In the genomic region with DNA sequence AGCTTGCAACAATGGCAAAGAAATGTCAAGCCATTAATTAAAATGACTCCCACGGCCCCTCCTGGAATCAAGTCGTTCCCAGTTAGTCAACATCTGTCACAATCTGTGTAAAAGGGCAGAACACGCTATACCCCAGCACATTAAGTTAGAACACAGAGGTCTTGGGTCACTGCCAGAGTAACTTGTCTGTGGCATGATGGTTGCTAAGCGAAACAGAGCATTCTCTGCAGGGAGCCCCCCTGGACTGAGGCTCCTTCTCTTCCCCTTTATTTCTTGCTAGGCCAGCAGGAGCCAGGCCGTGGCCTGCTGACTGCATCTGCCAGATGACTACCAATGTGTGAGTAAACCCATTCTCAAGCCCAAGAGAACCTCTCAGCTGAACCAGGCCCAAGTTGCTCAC, we compare ENCODE assay signal across 10 cellular contexts. TPM values are rescaled to one million over a fixed set of nuclear protein-coding genes. Genes with fewer than 3 reads are reported as not detected.
DNase-seq lines count a peak whose midpoint lies in the region; ATAC-seq and TF ChIP-seq lines count a peak whose summit lies in the region.
"Had no signal": no experiment of that assay in that cellular context is flagged by ENCODE, and none has a peak within 500 bp of the region (broad histone marks: within the 10 kb centered on the region; RNA-seq: fewer than 3 reads in every experiment).

No MANE protein-coding gene starts in this region.

- peak; percentile 17 for TF ChIP-seq EP300 in stomach (IDR thresholded peaks at IDR 0.05)

- peak overlapping the region; percentile 78 for H3K9ac ChIP-seq in adipocyte (ENCODE audit: low read length)

- no peak overlapping the region for H3K27ac ChIP-seq in HEK293 (ENCODE audit: extremely low read depth, low read depth, low read length)
- H3K27ac ChIP-seq in right cardiac atrium (ENCODE audit: low read length) = peak overlapping the region; percentile 20
- peak overlapping the region in 1 of 5 donors; percentile 35 for H3K27ac ChIP-seq in stomach
- H3K27ac ChIP-seq: esophagus muscularis mucosa had no signal

- no peak for TF ChIP-seq POLR2A in stomach (IDR thresholded peaks at IDR 0.05)

- H3K27me3 ChIP-seq in adipocyte (replicated peaks; ENCODE audit: control insufficient read depth, insufficient read depth, low read length) = no peaks in the 10 kb centered on the region
- H3K27me3 ChIP-seq in right cardiac atrium (ENCODE audit: control insufficient read depth, insufficient read depth) = no peaks in the 10 kb centered on the region
- no peaks in the 10 kb centered on the region for H3K27me3 ChIP-seq in stomach
- H3K27me3 ChIP-seq: esophagus muscularis mucosa had no signal

- ATAC-seq in right cardiac atrium = peak; percentile 72 to 90

- CTCF ChIA-PET in HEK293 (lab: Yijun Ruan, JAX) = interaction anchor here (0.6 kb wide), 1 partner anchor 177 kb away, joined by 4 read pairs; no protein-coding TSS in a partner anchor

- no peak for TF ChIP-seq CTCF in HEK293 (tag by site-specific recombination; IDR thresholded peaks at IDR 0.05)
- no peak for TF ChIP-seq CTCF in stomach (IDR thresholded peaks at IDR 0.05)

- DNase-seq in adipocyte (ENCODE audit: low read depth) (no peak), right cardiac atrium (peak in 2 of 3 donors; percentile 33 to 69), stomach (no peak), activated T-cell treated with anti-CD3 and anti-CD28 coated beads for 4 hours (no peak), HUDEP-2 (lab: John Stamatoyannopoulos, UW; ENCODE audit: unreplicated experiment in 76 of 76) (no peak)
- no peak for DNase-seq in stimulated activated CD8-positive, alpha-beta memory T cell treated with anti-CD3 and anti-CD28 coated beads, Interleukin-4, amount 100 ng/mL, for 48 hours
- DNase-seq: NCI-H2029; stimulated activated CD4-positive, alpha-beta T cell treated with anti-CD3 and anti-CD28 coated beads, Interleukin-15, amount 100 ng/mL, for 24 hours had no signal

- intact Hi-C loops in right cardiac atrium (cut with DNase I) = loop anchor here in 1 of 4 donors (10.0 kb wide), 1 partner anchor 346 kb away; no protein-coding TSS in a partner anchor
- intact Hi-C loops in stomach (cut with DNase I; ENCODE audit: low total_unique reads) = loop anchor here (5.0 kb wide), 1 partner anchor 353 kb away; the partner anchor contains the start of gene WDR41

- no peaks in the 10 kb centered on the region for H3K4me1 ChIP-seq in HEK293 (ENCODE audit: control insufficient read depth, insufficient read depth, low read length)
- H3K4me1 ChIP-seq in adipocyte (ENCODE audit: control insufficient read depth, insufficient read depth, low read length) = peaks cover 33% of the 10 kb centered on the region
- no peaks in the 10 kb centered on the region for H3K4me1 ChIP-seq in right cardiac atrium (ENCODE audit: control insufficient read depth, insufficient read depth, low read length)
- H3K4me1 ChIP-seq in stomach = peaks cover 0 to 15% (median 9%) of the 10 kb centered on the region in 4 donors

- WGBS in right cardiac atrium = 50% methylated on average over 5 of the region's 5 CpGs
- 37 to 62% (median 54%) methylated on average over 4 to 5 of the region's 5 CpGs for WGBS in stomach, 5 donors

- H3K4me3 ChIP-seq in HEK293 (ENCODE audit: low read depth, low read length) (no peak overlapping the region), adipocyte (ENCODE audit: low read length) (peak overlapping the region; percentile 71), right cardiac atrium (ENCODE audit: low read length) (no peak overlapping the region), stomach (no peak overlapping the region)
- H3K4me3 ChIP-seq: esophagus muscularis mucosa had no signal

- H3K9me3 ChIP-seq in HEK293 (ENCODE audit: control insufficient read depth, insufficient read depth, low read depth, low read length) = no peaks in the 10 kb centered on the region
- H3K9me3 ChIP-seq in adipocyte (ENCODE audit: control insufficient read depth, low read length) = no peaks in the 10 kb centered on the region
- no peaks in the 10 kb centered on the region for H3K9me3 ChIP-seq in right cardiac atrium (ENCODE audit: control insufficient read depth, low read length)
- H3K9me3 ChIP-seq in stomach = no peaks in the 10 kb centered on the region
- H3K9me3 ChIP-seq: esophagus muscularis mucosa had no signal

- POLR2A ChIA-PET in HEK293 (lab: Yijun Ruan, JAX) = no interaction called here

- H3K36me3 ChIP-seq in HEK293 (ENCODE audit: control insufficient read depth in 2 of 2, insufficient read depth in 1 of 2, low read length in 2 of 2) (no peaks in the 10 kb centered on the region), adipocyte (ENCODE audit: control insufficient read depth, insufficient read depth, low read length, severe bottlenecking) (no peaks in the 10 kb centered on the region), stomach (no peaks in the 10 kb centered on the region)
- H3K36me3 ChIP-seq: esophagus muscularis mucosa had no signal

TF ChIP-seq in HEK293, 187 proteins besides CTCF, POLR2A, EP300 and RAD21 (continues in another document):
- TF ChIP-seq ZBTB11 (tag by site-specific recombination; conservative IDR thresholded peaks at IDR 0.05; ENCODE audit: low read depth) (no peak), ZSCAN30 (tag by site-specific recombination; IDR thresholded peaks at IDR 0.05) (no peak)
- TF ChIP-seq, protein P1, sequence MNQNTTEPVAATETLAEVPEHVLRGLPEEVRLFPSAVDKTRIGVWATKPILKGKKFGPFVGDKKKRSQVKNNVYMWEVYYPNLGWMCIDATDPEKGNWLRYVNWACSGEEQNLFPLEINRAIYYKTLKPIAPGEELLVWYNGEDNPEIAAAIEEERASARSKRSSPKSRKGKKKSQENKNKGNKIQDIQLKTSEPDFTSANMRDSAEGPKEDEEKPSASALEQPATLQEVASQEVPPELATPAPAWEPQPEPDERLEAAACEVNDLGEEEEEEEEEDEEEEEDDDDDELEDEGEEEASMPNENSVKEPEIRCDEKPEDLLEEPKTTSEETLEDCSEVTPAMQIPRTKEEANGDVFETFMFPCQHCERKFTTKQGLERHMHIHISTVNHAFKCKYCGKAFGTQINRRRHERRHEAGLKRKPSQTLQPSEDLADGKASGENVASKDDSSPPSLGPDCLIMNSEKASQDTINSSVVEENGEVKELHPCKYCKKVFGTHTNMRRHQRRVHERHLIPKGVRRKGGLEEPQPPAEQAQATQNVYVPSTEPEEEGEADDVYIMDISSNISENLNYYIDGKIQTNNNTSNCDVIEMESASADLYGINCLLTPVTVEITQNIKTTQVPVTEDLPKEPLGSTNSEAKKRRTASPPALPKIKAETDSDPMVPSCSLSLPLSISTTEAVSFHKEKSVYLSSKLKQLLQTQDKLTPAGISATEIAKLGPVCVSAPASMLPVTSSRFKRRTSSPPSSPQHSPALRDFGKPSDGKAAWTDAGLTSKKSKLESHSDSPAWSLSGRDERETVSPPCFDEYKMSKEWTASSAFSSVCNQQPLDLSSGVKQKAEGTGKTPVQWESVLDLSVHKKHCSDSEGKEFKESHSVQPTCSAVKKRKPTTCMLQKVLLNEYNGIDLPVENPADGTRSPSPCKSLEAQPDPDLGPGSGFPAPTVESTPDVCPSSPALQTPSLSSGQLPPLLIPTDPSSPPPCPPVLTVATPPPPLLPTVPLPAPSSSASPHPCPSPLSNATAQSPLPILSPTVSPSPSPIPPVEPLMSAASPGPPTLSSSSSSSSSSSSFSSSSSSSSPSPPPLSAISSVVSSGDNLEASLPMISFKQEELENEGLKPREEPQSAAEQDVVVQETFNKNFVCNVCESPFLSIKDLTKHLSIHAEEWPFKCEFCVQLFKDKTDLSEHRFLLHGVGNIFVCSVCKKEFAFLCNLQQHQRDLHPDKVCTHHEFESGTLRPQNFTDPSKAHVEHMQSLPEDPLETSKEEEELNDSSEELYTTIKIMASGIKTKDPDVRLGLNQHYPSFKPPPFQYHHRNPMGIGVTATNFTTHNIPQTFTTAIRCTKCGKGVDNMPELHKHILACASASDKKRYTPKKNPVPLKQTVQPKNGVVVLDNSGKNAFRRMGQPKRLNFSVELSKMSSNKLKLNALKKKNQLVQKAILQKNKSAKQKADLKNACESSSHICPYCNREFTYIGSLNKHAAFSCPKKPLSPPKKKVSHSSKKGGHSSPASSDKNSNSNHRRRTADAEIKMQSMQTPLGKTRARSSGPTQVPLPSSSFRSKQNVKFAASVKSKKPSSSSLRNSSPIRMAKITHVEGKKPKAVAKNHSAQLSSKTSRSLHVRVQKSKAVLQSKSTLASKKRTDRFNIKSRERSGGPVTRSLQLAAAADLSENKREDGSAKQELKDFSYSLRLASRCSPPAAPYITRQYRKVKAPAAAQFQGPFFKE (tag by site-specific recombination; IDR thresholded peaks at IDR 0.05; ENCODE audit: borderline replicate concordance) = no peak

RNA-seq across cellular contexts. Expression of gene ZBED3, which starts 51.9 kb away (rescaled TPM):
- total RNA-seq in right cardiac atrium (10 to 100 TPM; 10.0 to 12.5 (median 10.5) TPM), stomach (100 to 1,000 TPM in 1 of 5 donors, 10 to 100 TPM in 1, 1 to 10 TPM in 3; 5.7 to 132 (median 8.3) TPM)
- polyA plus RNA-seq in right cardiac atrium (5.7 TPM), stomach (1 to 10 TPM; 3.1 to 5.0 (median 3.2) TPM)

Comparison
In these comparisons a context has a peak if more than half of its experiments do, and no peak if none do; other contexts are left out.
1. DNase-seq: peak in right cardiac atrium (2 of 3); none in adipocyte (single experiment), stomach (single experiment), activated T-cell treated with anti-CD3 and anti-CD28 coated beads for 4 hours (single experiment), HUDEP-2 (0 of 76) and stimulated activated CD8-positive, alpha-beta memory T cell treated with anti-CD3 and anti-CD28 coated beads, Interleukin-4, amount 100 ng/mL, for 48 hours (single experiment).